In genomic region chr20:22346716-22347115, GRCh38 we compare ENCODE assay signal across 1 cellular context.
A peak's percentile ranks its signal among the peaks of the same experiment; 100 is the strongest.
TF ChIP-seq lines count a peak whose summit lies in the region.

No MANE protein-coding gene starts in this region.

TF ChIP-seq in K562, 482 proteins besides CTCF, POLR2A, EP300 and RAD21 (continued from another document):
- TF ChIP-seq ZNF395 (CRISPR knock-in tag; IDR thresholded peaks at IDR 0.05) (no peak), SPI1 (IDR thresholded peaks at IDR 0.05; ENCODE audit: borderline replicate concordance, low read depth, low read length) (no peak), JUND (IDR thresholded peaks at IDR 0.05; ENCODE audit: borderline replicate concordance, low read depth, low read length) (0 out of 2 replicates have a peak, but pooled peaks have one; percentile 8), JUND (tag; IDR thresholded peaks at IDR 0.05; ENCODE audit: borderline replicate concordance, low read depth, low read length) (no peak), GABPA (tag; conservative IDR thresholded peaks at IDR 0.05; ENCODE audit: low read depth) (no peak), DMBX1 (CRISPR knock-in tag; IDR thresholded peaks at IDR 0.05; ENCODE audit: borderline replicate concordance) (no peak), RBM25 (IDR thresholded peaks at IDR 0.05; ENCODE audit: low read depth, low read length, severe bottlenecking) (no peak), CBX8 (IDR thresholded peaks at IDR 0.05; ENCODE audit: borderline replicate concordance, extremely low read depth, low read depth, low read length, poor library complexity, severe bottlenecking) (no peak)
- TF ChIP-seq, protein P1, sequence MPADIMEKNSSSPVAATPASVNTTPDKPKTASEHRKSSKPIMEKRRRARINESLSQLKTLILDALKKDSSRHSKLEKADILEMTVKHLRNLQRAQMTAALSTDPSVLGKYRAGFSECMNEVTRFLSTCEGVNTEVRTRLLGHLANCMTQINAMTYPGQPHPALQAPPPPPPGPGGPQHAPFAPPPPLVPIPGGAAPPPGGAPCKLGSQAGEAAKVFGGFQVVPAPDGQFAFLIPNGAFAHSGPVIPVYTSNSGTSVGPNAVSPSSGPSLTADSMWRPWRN (IDR thresholded peaks at IDR 0.05; ENCODE audit: low read depth): no peak
